Comparison of ENCODE assay signal across 8 cellular contexts in the genomic region with DNA sequence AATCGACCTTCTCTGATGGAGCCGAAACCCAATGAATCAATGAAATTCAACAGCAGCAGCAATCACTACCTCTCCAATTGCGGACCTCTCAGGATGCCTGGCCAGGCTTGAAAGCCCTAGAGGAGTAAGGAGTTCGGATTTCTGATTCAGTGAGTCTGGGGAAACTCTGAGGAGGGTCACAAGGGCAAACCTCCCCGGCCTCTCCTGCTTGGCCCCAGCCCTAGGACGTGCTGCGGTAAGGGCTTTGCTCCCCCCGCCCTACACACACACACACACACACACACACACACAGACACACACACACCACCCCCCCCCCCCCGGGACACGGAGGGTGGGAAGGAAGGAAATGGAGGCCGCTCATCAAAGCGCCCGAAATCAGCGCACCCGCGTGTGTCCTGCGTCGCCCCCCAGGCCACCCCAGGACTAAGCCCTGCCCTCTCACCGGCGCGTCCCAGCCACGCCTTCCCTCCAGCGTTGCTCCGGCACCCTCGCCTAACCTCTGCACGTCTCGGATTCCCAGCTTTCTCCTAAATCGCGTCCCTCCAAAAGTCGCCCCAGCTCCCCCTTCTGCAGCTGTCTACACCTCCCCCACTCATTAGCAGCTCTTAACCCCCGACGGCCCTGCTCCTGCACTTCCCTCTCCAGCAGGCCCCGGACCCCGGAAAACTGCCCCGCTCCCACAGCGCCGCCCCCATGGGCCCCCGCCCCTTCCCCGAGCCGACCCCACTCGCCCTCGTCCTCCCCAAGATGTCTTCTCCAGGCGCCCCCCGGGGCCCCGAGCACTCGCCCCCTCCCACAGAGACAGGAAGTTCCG. TPM values are rescaled to one million over a fixed set of nuclear protein-coding genes. Genes with fewer than 3 reads are reported as not detected.
DNase-seq lines count a peak whose midpoint lies in the region; ATAC-seq and TF ChIP-seq lines count a peak whose summit lies in the region.

No MANE protein-coding gene starts in this region.

- no peaks in the 10 kb centered on the region for H3K27me3 ChIP-seq in CD4-positive, CD25-positive, alpha-beta regulatory T cell (ENCODE audit: control insufficient read depth, insufficient read depth, low read length)
- H3K27me3 ChIP-seq in OCI-LY3 (ENCODE audit: low read depth, low read length) (no peaks in the 10 kb centered on the region), heart right ventricle (no peaks in the 10 kb centered on the region), sigmoid colon (no peaks in the 10 kb centered on the region)

- no peak for TF ChIP-seq CTCF in OCI-LY3 (IDR thresholded peaks at IDR 0.05; ENCODE audit: low read depth, low read length)
- no peak for TF ChIP-seq CTCF in heart right ventricle (IDR thresholded peaks at IDR 0.05)
- no peak for TF ChIP-seq CTCF in sigmoid colon (IDR thresholded peaks at IDR 0.05)

- H4K20me1 ChIP-seq in OCI-LY3 (ENCODE audit: insufficient read depth, low read length), result peaks cover 27% of the 10 kb centered on the region

- peak overlapping the region; percentile 74 for H3K27ac ChIP-seq in CD4-positive, CD25-positive, alpha-beta regulatory T cell (ENCODE audit: insufficient read depth, low read length, poor library complexity, severe bottlenecking)
- H3K27ac ChIP-seq in OCI-LY3 (ENCODE audit: low read length), result no peak overlapping the region
- H3K27ac ChIP-seq in heart right ventricle, result peak overlapping the region; percentile 57 to 81 (median 74)
- H3K27ac ChIP-seq in sigmoid colon, result peak overlapping the region; percentile 80 to 88 (median 87)

- no peak overlapping the region for H2AFZ ChIP-seq in OCI-LY3 (ENCODE audit: low read depth, low read length)

- peak; percentile 1 to 2 for ATAC-seq in CD4-positive, CD25-positive, alpha-beta regulatory T cell (ENCODE audit: low read depth in 2 of 2)
- peak; percentile 41 for ATAC-seq in GM21528 (IDR thresholded peaks at IDR 0.05; ENCODE audit: low FRiP score, unreplicated experiment)
- ATAC-seq in heart right ventricle, result peak; percentile 20 to 40 (median 32)
- ATAC-seq in GM18858 (IDR thresholded peaks at IDR 0.05; ENCODE audit: unreplicated experiment), result no peak
- ATAC-seq in GM18907 (IDR thresholded peaks at IDR 0.05; ENCODE audit: unreplicated experiment), result no peak

- peak overlapping the region in 2 of 3 donors; percentile 93 to 95 for H3K27ac Mint-ChIP-seq in CD4-positive, CD25-positive, alpha-beta regulatory T cell

- peak overlapping the region; percentile 92 for H3K4me2 ChIP-seq in OCI-LY3 (ENCODE audit: low read length)

- no peaks in the 10 kb centered on the region for H3K36me3 ChIP-seq in CD4-positive, CD25-positive, alpha-beta regulatory T cell (ENCODE audit: control insufficient read depth, insufficient read depth, low read length)
- no peaks in the 10 kb centered on the region for H3K36me3 ChIP-seq in OCI-LY3 (replicated peaks; ENCODE audit: low read depth, low read length)
- no peaks in the 10 kb centered on the region for H3K36me3 ChIP-seq in heart right ventricle
- H3K36me3 ChIP-seq in sigmoid colon, result no peaks in the 10 kb centered on the region

- peak overlapping the region; percentile 82 for H3K4me3 ChIP-seq in CD4-positive, CD25-positive, alpha-beta regulatory T cell (ENCODE audit: low read depth, low read length)
- H3K4me3 ChIP-seq in OCI-LY3 (ENCODE audit: low read length) (peak overlapping the region; percentile 82), heart right ventricle (peak overlapping the region; percentile 54 to 92 (median 82)), sigmoid colon (peak overlapping the region; percentile 89 to 96 (median 92))

- no peaks in the 10 kb centered on the region for H3K9me3 Mint-ChIP-seq in CD4-positive, CD25-positive, alpha-beta regulatory T cell

- 1% methylated on average over 44 to 46 of the region's 47 CpGs for WGBS in heart right ventricle, 2 donors
- 1% methylated on average over 46 to 47 of the region's 47 CpGs for WGBS in sigmoid colon, 2 donors

- no peak for TF ChIP-seq POLR2A in sigmoid colon (IDR thresholded peaks at IDR 0.05)

- H3K27me3 Mint-ChIP-seq in CD4-positive, CD25-positive, alpha-beta regulatory T cell, result no peaks in the 10 kb centered on the region

- H3K36me3 Mint-ChIP-seq in CD4-positive, CD25-positive, alpha-beta regulatory T cell, result peaks cover 6% of the 10 kb centered on the region

- peak overlapping the region; percentile 90 to 97 (median 95) for H3K4me3 Mint-ChIP-seq in CD4-positive, CD25-positive, alpha-beta regulatory T cell

- H3K4me1 ChIP-seq in CD4-positive, CD25-positive, alpha-beta regulatory T cell (ENCODE audit: control insufficient read depth, insufficient read depth, low read length, poor library complexity, severe bottlenecking), result peaks cover 25% of the 10 kb centered on the region
- H3K4me1 ChIP-seq in OCI-LY3 (ENCODE audit: low read length) (peaks cover 11% of the 10 kb centered on the region), heart right ventricle (peaks cover 4 to 42% (median 24%) of the 10 kb centered on the region in 9 donors), sigmoid colon (peaks cover 0 to 40% (median 37%) of the 10 kb centered on the region in 4 donors)

- peaks cover 17 to 61% (median 43%) of the 10 kb centered on the region in 4 donors for H3K4me1 Mint-ChIP-seq in CD4-positive, CD25-positive, alpha-beta regulatory T cell

- intact Hi-C loops in heart right ventricle (cut with DNase I) (loop anchor here in 3 of 10 donors (5.0 to 10.0 kb wide), 3 partner anchors 59 to 157 kb away; a partner anchor contains a TSS), sigmoid colon (cut with DNase I) (loop anchor here (2.0 to 10.0 kb wide), 6 partner anchors 19 to 369 kb away; a partner anchor contains a TSS)

- no peaks in the 10 kb centered on the region for H3K9me3 ChIP-seq in CD4-positive, CD25-positive, alpha-beta regulatory T cell (ENCODE audit: control insufficient read depth in 2 of 2, low read length in 2 of 2)
- H3K9me3 ChIP-seq in OCI-LY3 (ENCODE audit: insufficient read depth, low read length) (no peaks in the 10 kb centered on the region), heart right ventricle (no peaks in the 10 kb centered on the region), sigmoid colon (no peaks in the 10 kb centered on the region)

- H3K79me2 ChIP-seq in OCI-LY3 (ENCODE audit: low read length), result peaks cover 51% of the 10 kb centered on the region

- peak; percentile 29 to 48 (median 30) for DNase-seq in CD4-positive, CD25-positive, alpha-beta regulatory T cell
- DNase-seq in activated naive CD4-positive, alpha-beta T cell treated with anti-CD3 and anti-CD28 coated beads, Interleukin-2, amount 50 U/mL, for 16 hours, result peak; percentile 27
- DNase-seq in heart right ventricle (peak; percentile 31 to 50), sigmoid colon (peak; percentile 77)

- TF ChIP-seq EP300 in sigmoid colon (IDR thresholded peaks at IDR 0.05), result no peak

- peak overlapping the region; percentile 67 for H3K9ac ChIP-seq in OCI-LY3 (ENCODE audit: low read length)

RNA-seq across cellular contexts. Expression of a gene that starts 0.7 kb away (rescaled TPM):
- 60.8 TPM for total RNA-seq in CD4-positive, CD25-positive, alpha-beta regulatory T cell
- polyA plus RNA-seq in CD4-positive, CD25-positive, alpha-beta regulatory T cell, result 10 to 100 TPM; 27.5 to 38.1 (median 34.7) TPM
- 10 to 100 TPM; 45.0 to 69.7 (median 57.8) TPM for total RNA-seq in heart right ventricle
- polyA plus RNA-seq in heart right ventricle, result 10 to 100 TPM; 24.3 to 41.7 TPM
- total RNA-seq in sigmoid colon, result 10 to 100 TPM; 44.2 to 52.3 (median 48.3) TPM
- polyA plus RNA-seq in sigmoid colon, result 100 to 1,000 TPM in 1 of 3 donors, 10 to 100 TPM in 2; 75.1 to 126 (median 91.4) TPM

Comparison
In these comparisons a context has a peak if more than half of its experiments do, and no peak if none do; other contexts are left out.
1. ATAC-seq: peak in CD4-positive, CD25-positive, alpha-beta regulatory T cell (2 of 2), GM21528 (single experiment) and heart right ventricle (8 of 8); none in GM18858 (single experiment) and GM18907 (single experiment).
2. DNase-seq: peak in every context shown above with its lines; median percentile 77 in sigmoid colon; 40 in heart right ventricle; 30 in CD4-positive, CD25-positive, alpha-beta regulatory T cell; 27 in activated naive CD4-positive, alpha-beta T cell treated with anti-CD3 and anti-CD28 coated beads, Interleukin-2, amount 50 U/mL, for 16 hours.
3. Peak in every context shown above with its lines, with median percentiles within 50 percentile points of each other: H3K4me3 ChIP-seq.